8 cellular contexts compared by ENCODE assay signal in genomic region chr2:112667540-112667939, GRCh38. TPM values are rescaled to one million over a fixed set of nuclear protein-coding genes. Genes with fewer than 3 reads are reported as not detected.
"Had no signal": no experiment of that assay in that cellular context is flagged by ENCODE, and none has a peak within 500 bp of the region (broad histone marks: within the 10 kb centered on the region; RNA-seq: fewer than 3 reads in every experiment).

No MANE protein-coding gene starts in this region.

RNA-seq across cellular contexts. Expression of gene NT5DC4, which starts 53.3 kb away (rescaled TPM):
- total RNA-seq: OCI-LY7, Right ventricle myocardium inferior, Right ventricle myocardium superior, RPMI7951, SJCRH30, SJSA1, SK-MEL-5 had no signal
- polyA plus RNA-seq: SK-N-SH had no signal
